In the genomic region with DNA sequence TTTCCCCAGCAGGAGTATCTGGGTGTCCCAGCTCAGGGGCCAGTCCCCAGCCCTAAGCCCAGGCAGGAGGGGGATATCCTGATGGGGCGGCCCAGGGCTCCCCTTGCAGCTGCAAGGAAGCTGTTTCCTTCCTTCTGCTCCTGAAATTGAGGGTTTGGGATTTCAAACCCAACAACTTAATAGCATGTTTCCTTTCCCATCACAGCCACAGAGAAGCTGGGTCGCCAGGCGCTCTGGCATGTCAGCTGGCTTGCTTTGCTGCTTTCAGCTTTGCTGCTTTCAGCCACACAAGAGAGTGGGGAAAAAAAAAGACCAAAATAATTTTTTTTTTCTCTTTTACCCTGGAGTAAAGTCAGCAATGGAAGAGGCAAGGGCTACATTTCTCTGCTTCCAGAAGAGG, we compare ENCODE assay signal across 25 cellular contexts. TPM values are rescaled to one million over a fixed set of nuclear protein-coding genes. Genes with fewer than 3 reads are reported as not detected.
DNase-seq lines count a peak whose midpoint lies in the region; ATAC-seq and TF ChIP-seq lines count a peak whose summit lies in the region.
"Had no signal": no experiment of that assay in that cellular context is flagged by ENCODE, and none has a peak within 500 bp of the region (broad histone marks: within the 10 kb centered on the region; RNA-seq: fewer than 3 reads in every experiment).

No MANE protein-coding gene starts in this region.

- no peaks in the 10 kb centered on the region for H3K27me3 ChIP-seq in endodermal cell (ENCODE audit: control insufficient read depth, insufficient read depth, low read length, poor library complexity, severe bottlenecking)
- H3K27me3 ChIP-seq: BE2C, MG63, pancreas, right atrium auricular region, spleen had no signal

- no peaks in the 10 kb centered on the region for H3K27me3 Mint-ChIP-seq in stimulated activated naive CD8-positive, alpha-beta T cell treated with anti-CD3 and anti-CD28 coated beads, Interleukin-15, Interleukin-2, amounts not matched to agents 100 ng/mL and 50 ng/mL, for 24 hours
- H3K27me3 Mint-ChIP-seq in activated CD8-positive, alpha-beta T cell treated with anti-CD3 and anti-CD28 coated beads for 36 hours: no peaks in the 10 kb centered on the region
- H3K27me3 Mint-ChIP-seq in endothelial cell (ENCODE audit: unreplicated experiment) (peaks cover 3% of the 10 kb centered on the region), endodermal cell (ENCODE audit: insufficient read depth) (no peaks in the 10 kb centered on the region)
- H3K27me3 Mint-ChIP-seq: activated CD4-positive, alpha-beta T cell treated with anti-CD3 and anti-CD28 coated beads for 36 hours; activated CD8-positive, alpha-beta memory T cell treated with anti-CD3 and anti-CD28 coated beads, Interleukin-2, amount 10 ng/mL, durations not matched to agents 7 days and 5 days; activated naive CD4-positive, alpha-beta T cell treated with anti-CD3 and anti-CD28 coated beads, Interleukin-2, amount 50 U/mL, for 24 hours; naive thymus-derived CD8-positive, alpha-beta T cell; T-cell had no signal

- H3K4me1 Mint-ChIP-seq in stimulated activated naive CD8-positive, alpha-beta T cell treated with anti-CD3 and anti-CD28 coated beads, Interleukin-15, Interleukin-2, amounts not matched to agents 100 ng/mL and 50 ng/mL, for 24 hours (ENCODE audit: low read depth): peaks cover 74% of the 10 kb centered on the region
- H3K4me1 Mint-ChIP-seq in activated CD8-positive, alpha-beta T cell treated with anti-CD3 and anti-CD28 coated beads for 36 hours (ENCODE audit: low read depth): peaks cover 48% of the 10 kb centered on the region
- H3K4me1 Mint-ChIP-seq in endothelial cell (ENCODE audit: unreplicated experiment): peaks cover 7% of the 10 kb centered on the region
- no peaks in the 10 kb centered on the region for H3K4me1 Mint-ChIP-seq in endodermal cell

- no peaks in the 10 kb centered on the region for H3K9me3 Mint-ChIP-seq in stimulated activated naive CD8-positive, alpha-beta T cell treated with anti-CD3 and anti-CD28 coated beads, Interleukin-15, Interleukin-2, amounts not matched to agents 100 ng/mL and 50 ng/mL, for 24 hours
- H3K9me3 Mint-ChIP-seq in activated CD8-positive, alpha-beta T cell treated with anti-CD3 and anti-CD28 coated beads for 36 hours: peaks cover 3% of the 10 kb centered on the region
- H3K9me3 Mint-ChIP-seq in endothelial cell (ENCODE audit: unreplicated experiment) (no peaks in the 10 kb centered on the region), endodermal cell (no peaks in the 10 kb centered on the region)
- H3K9me3 Mint-ChIP-seq: T-cell had no signal

- H3K4me1 ChIP-seq in endodermal cell (ENCODE audit: control insufficient read depth, insufficient read depth, low read length): no peaks in the 10 kb centered on the region
- H3K4me1 ChIP-seq: BE2C, pancreas had no signal

- POLR2A ChIA-PET in activated CD8-positive, alpha-beta T cell treated with anti-CD3 and anti-CD28 coated beads for 36 hours (lab: Charles Lee): interaction anchor here (2.0 kb wide), 1 partner anchor 10 kb away, joined by 4 read pairs; no protein-coding TSS in a partner anchor

- no peaks in the 10 kb centered on the region for H3K36me3 ChIP-seq in endodermal cell (ENCODE audit: control insufficient read depth, insufficient read depth, low read length)
- H3K36me3 ChIP-seq: BE2C, MG63, pancreas, right atrium auricular region had no signal

- intact Hi-C loops in activated CD8-positive, alpha-beta T cell treated with anti-CD3 and anti-CD28 coated beads for 36 hours (cut with micrococcal nuclease): no loop called here

- no peak overlapping the region for H3K4me3 ChIP-seq in endodermal cell (ENCODE audit: low read length)
- H3K4me3 ChIP-seq: MG63, pancreas, right atrium auricular region, spleen had no signal

- WGBS in endodermal cell (ENCODE audit: insufficient coverage in 1 of 2, insufficient read length in 1 of 2), 2 experiments: 96 to 100% methylated on average over 1 to 3 of the region's 3 CpGs

- CTCF ChIA-PET in activated CD8-positive, alpha-beta T cell treated with anti-CD3 and anti-CD28 coated beads for 36 hours (lab: Charles Lee): interaction anchor here (1.3 kb wide), 1 partner anchor 39 kb away, joined by 3 read pairs; no protein-coding TSS in a partner anchor

- no peak overlapping the region for H3K27ac Mint-ChIP-seq in stimulated activated naive CD8-positive, alpha-beta T cell treated with anti-CD3 and anti-CD28 coated beads, Interleukin-15, Interleukin-2, amounts not matched to agents 100 ng/mL and 50 ng/mL, for 24 hours
- no peak overlapping the region for H3K27ac Mint-ChIP-seq in activated CD8-positive, alpha-beta T cell treated with anti-CD3 and anti-CD28 coated beads for 36 hours
- H3K27ac Mint-ChIP-seq in endothelial cell (ENCODE audit: unreplicated experiment) (no peak overlapping the region), endodermal cell (no peak overlapping the region)
- H3K27ac Mint-ChIP-seq: activated CD4-positive, alpha-beta T cell treated with anti-CD3 and anti-CD28 coated beads for 36 hours; activated CD8-positive, alpha-beta memory T cell treated with anti-CD3 and anti-CD28 coated beads, Interleukin-2, amount 10 ng/mL, durations not matched to agents 7 days and 5 days; activated naive CD4-positive, alpha-beta T cell treated with anti-CD3 and anti-CD28 coated beads, Interleukin-2, amount 50 U/mL, for 24 hours had no signal

- TF ChIP-seq CTCF in activated CD8-positive, alpha-beta T cell treated with anti-CD3 and anti-CD28 coated beads for 36 hours (IDR thresholded peaks at IDR 0.05): no peak
- no peak for TF ChIP-seq CTCF in endothelial cell (IDR thresholded peaks at IDR 0.05; ENCODE audit: unreplicated experiment)
- TF ChIP-seq CTCF in endodermal cell (conservative IDR thresholded peaks at IDR 0.05): no peak

- peak overlapping the region; percentile 1 for H3K4me3 Mint-ChIP-seq in stimulated activated naive CD8-positive, alpha-beta T cell treated with anti-CD3 and anti-CD28 coated beads, Interleukin-15, Interleukin-2, amounts not matched to agents 100 ng/mL and 50 ng/mL, for 24 hours
- H3K4me3 Mint-ChIP-seq in activated CD8-positive, alpha-beta T cell treated with anti-CD3 and anti-CD28 coated beads for 36 hours: peak overlapping the region; percentile 85
- H3K4me3 Mint-ChIP-seq in endothelial cell (ENCODE audit: unreplicated experiment) (no peak overlapping the region), endodermal cell (no peak overlapping the region)
- H3K4me3 Mint-ChIP-seq: activated CD4-positive, alpha-beta T cell treated with anti-CD3 and anti-CD28 coated beads for 36 hours; activated CD8-positive, alpha-beta memory T cell treated with anti-CD3 and anti-CD28 coated beads, Interleukin-2, amount 10 ng/mL, durations not matched to agents 7 days and 5 days; activated naive CD4-positive, alpha-beta T cell treated with anti-CD3 and anti-CD28 coated beads, Interleukin-2, amount 50 U/mL, for 24 hours; T-cell had no signal

- peaks cover 65% of the 10 kb centered on the region for H3K36me3 Mint-ChIP-seq in stimulated activated naive CD8-positive, alpha-beta T cell treated with anti-CD3 and anti-CD28 coated beads, Interleukin-15, Interleukin-2, amounts not matched to agents 100 ng/mL and 50 ng/mL, for 24 hours (ENCODE audit: low read depth)
- H3K36me3 Mint-ChIP-seq in activated CD8-positive, alpha-beta T cell treated with anti-CD3 and anti-CD28 coated beads for 36 hours (ENCODE audit: low read depth): peaks cover 48% of the 10 kb centered on the region
- H3K36me3 Mint-ChIP-seq in endothelial cell (ENCODE audit: low read depth, unreplicated experiment) (peaks cover 10% of the 10 kb centered on the region), endodermal cell (ENCODE audit: low read depth) (no peaks in the 10 kb centered on the region)

- no peaks in the 10 kb centered on the region for H3K9me3 ChIP-seq in endodermal cell (ENCODE audit: control insufficient read depth, low read length)
- H3K9me3 ChIP-seq: BE2C, MG63, pancreas, right atrium auricular region had no signal

- no peak overlapping the region for H3K9ac ChIP-seq in endodermal cell (ENCODE audit: extremely low read depth, low read length, poor library complexity, severe bottlenecking)

- ATAC-seq in stimulated activated naive CD8-positive, alpha-beta T cell treated with anti-CD3 and anti-CD28 coated beads, Interleukin-15, Interleukin-2, amounts not matched to agents 100 U/mL and 50 U/mL, for 24 hours: no peak
- no peak for ATAC-seq in activated CD8-positive, alpha-beta T cell treated with anti-CD3 and anti-CD28 coated beads for 36 hours
- ATAC-seq in GM21515 (IDR thresholded peaks at IDR 0.05; ENCODE audit: unreplicated experiment): no peak
- ATAC-seq: activated CD4-positive, alpha-beta T cell treated with anti-CD3 and anti-CD28 coated beads for 36 hours; activated CD8-positive, alpha-beta memory T cell treated with anti-CD3 and anti-CD28 coated beads, Interleukin-2, amount 10 ng/mL, durations not matched to agents 7 days and 5 days; naive thymus-derived CD8-positive, alpha-beta T cell; pancreas; T-cell had no signal

- DNase-seq in stimulated activated naive CD8-positive, alpha-beta T cell treated with anti-CD3 and anti-CD28 coated beads, Interleukin-15, Interleukin-2, amounts not matched to agents 100 U/mL and 50 U/mL, for 24 hours: no peak
- DNase-seq in activated CD8-positive, alpha-beta T cell treated with anti-CD3 and anti-CD28 coated beads for 36 hours: no peak
- peak; percentile 5 for DNase-seq in endothelial cell (ENCODE audit: low spot score)
- no peak for DNase-seq in endodermal cell
- DNase-seq in GOT3 (lab: John Stamatoyannopoulos, UW): no peak
- no peak for DNase-seq in SK-N-DZ (ENCODE audit: low spot score)
- DNase-seq: activated CD4-positive, alpha-beta T cell treated with anti-CD3 and anti-CD28 coated beads for 36 hours; activated CD8-positive, alpha-beta memory T cell treated with anti-CD3 and anti-CD28 coated beads, Interleukin-2, amount 10 ng/mL, durations not matched to agents 7 days and 5 days; BE2C; COR-L47; DND-41; MG63; naive thymus-derived CD8-positive, alpha-beta T cell; NCI-H1417 treated with DMSO at 0.1 percent for 48 hours; NCI-H526 treated with DMSO at 0.1 percent for 48 hours; pancreas; Right ventricle myocardium superior; spleen; stimulated activated CD4-positive, alpha-beta T cell treated with anti-CD3 and anti-CD28 coated beads, Interleukin-4, amount 100 ng/mL, for 1 hour; T-cell; trophoblast cell had no signal

- H3K27ac ChIP-seq in endodermal cell (ENCODE audit: low read depth, low read length): no peak overlapping the region
- H3K27ac ChIP-seq: pancreas, right atrium auricular region had no signal

RNA-seq across cellular contexts. Expression of gene HVCN1, which starts 30.0 kb away (rescaled TPM):
- total RNA-seq in activated CD8-positive, alpha-beta T cell treated with anti-CD3 and anti-CD28 coated beads for 36 hours: 10 to 100 TPM; 23.0 to 24.2 TPM
- 11.9 TPM for total RNA-seq in endothelial cell (ENCODE audit: unreplicated experiment)
- 1 to 10 TPM; 8.8 to 9.5 TPM for total RNA-seq in endodermal cell
- polyA plus RNA-seq in endodermal cell (2013, experiment 1 of 2): 9.3 TPM
- 7.7 TPM for polyA plus RNA-seq in endodermal cell (2013, experiment 2 of 2)
- 3.1 and 4.6 TPM in 2 replicates for polyA plus RNA-seq in SK-N-DZ (2014; cell fraction: cytosol; rRNA removed)
- polyA plus RNA-seq in SK-N-DZ (2014; cell fraction: nucleus; rRNA removed): 2.0 and 2.1 TPM in 2 replicates

RNA-seq across cellular contexts. Expression of gene TCTN1, which starts 45.0 kb away (rescaled TPM):
- 1 to 10 TPM; 7.9 to 8.6 TPM for total RNA-seq in activated CD8-positive, alpha-beta T cell treated with anti-CD3 and anti-CD28 coated beads for 36 hours
- total RNA-seq in endothelial cell (ENCODE audit: unreplicated experiment) (24.4 TPM), endodermal cell (10 to 100 TPM; 29.5 to 44.9 TPM)
- polyA plus RNA-seq in endodermal cell (2013, experiment 1 of 2): 41.6 TPM
- 30.6 TPM for polyA plus RNA-seq in endodermal cell (2013, experiment 2 of 2)
- 39.6 and 51.3 TPM in 2 replicates for polyA plus RNA-seq in SK-N-DZ (2014; cell fraction: cytosol; rRNA removed)
- polyA plus RNA-seq in SK-N-DZ (2014; cell fraction: nucleus; rRNA removed): 83.2 and 117 TPM in 2 replicates

Comparison
In these comparisons a context has a peak if more than half of its experiments do, and no peak if none do; other contexts are left out.
1. H3K4me3 Mint-ChIP-seq: peak in stimulated activated naive CD8-positive, alpha-beta T cell treated with anti-CD3 and anti-CD28 coated beads, Interleukin-15, Interleukin-2, amounts not matched to agents 100 ng/mL and 50 ng/mL, for 24 hours (single experiment) and activated CD8-positive, alpha-beta T cell treated with anti-CD3 and anti-CD28 coated beads for 36 hours (single experiment); none in endothelial cell (single experiment) and endodermal cell (single experiment).